ENCODE assay signal across 8 cellular contexts in genomic region chr3:24963762-24964625, GRCh38.
A peak's percentile ranks its signal among the peaks of the same experiment; 100 is the strongest.
DNase-seq lines count a peak whose midpoint lies in the region; ATAC-seq, FAIRE-seq and TF ChIP-seq lines count a peak whose summit lies in the region.

No MANE protein-coding gene starts in this region.

- H3K36me3 ChIP-seq in GM06990 (ENCODE audit: control insufficient read depth, insufficient read depth, low read length) = no peaks in the 10 kb centered on the region
- no peaks in the 10 kb centered on the region for H3K36me3 ChIP-seq in Karpas-422 (ENCODE audit: insufficient read depth, low read length)
- H3K36me3 ChIP-seq in bronchial epithelial cell (ENCODE audit: control insufficient read depth, insufficient read depth, low read length) = no peaks in the 10 kb centered on the region
- no peaks in the 10 kb centered on the region for H3K36me3 ChIP-seq in neural progenitor cell

- no peak overlapping the region for H2AFZ ChIP-seq in Karpas-422 (ENCODE audit: low read length)
- no peak overlapping the region for H2AFZ ChIP-seq in neural progenitor cell (replicated peaks)

- ATAC-seq in GM18909 (IDR thresholded peaks at IDR 0.05; ENCODE audit: poor library complexity, unreplicated experiment) (no peak), HG02798 (IDR thresholded peaks at IDR 0.05; ENCODE audit: poor library complexity, unreplicated experiment) (no peak)

- TF ChIP-seq CTCF in GM06990 (IDR thresholded peaks at IDR 0.05; ENCODE audit: insufficient read depth, low read length, poor library complexity, severe bottlenecking) = peak; percentile 52
- TF ChIP-seq CTCF in bronchial epithelial cell (IDR thresholded peaks at IDR 0.05; ENCODE audit: insufficient read depth, low read length, severe bottlenecking) = peak; percentile 40
- peak; percentile 75 for TF ChIP-seq CTCF in neural progenitor cell (IDR thresholded peaks at IDR 0.05)

- H3K4me1 ChIP-seq in Karpas-422 (ENCODE audit: low read length) = no peaks in the 10 kb centered on the region
- no peaks in the 10 kb centered on the region for H3K4me1 ChIP-seq in neural progenitor cell

- H3K27ac Mint-ChIP-seq in neural progenitor cell = no peak overlapping the region

- no peaks in the 10 kb centered on the region for H4K20me1 ChIP-seq in Karpas-422 (ENCODE audit: insufficient read depth, low read depth, low read length)
- H4K20me1 ChIP-seq in neural progenitor cell (ENCODE audit: low read depth) = no peaks in the 10 kb centered on the region

- no peak overlapping the region for H3K4me3 ChIP-seq in GM06990 (replicated peaks; ENCODE audit: low read depth, low read length)
- H3K4me3 ChIP-seq in Karpas-422 (ENCODE audit: low read length) = no peak overlapping the region
- no peak overlapping the region for H3K4me3 ChIP-seq in bronchial epithelial cell (ENCODE audit: low read depth, low read length)
- H3K4me3 ChIP-seq in neural progenitor cell = no peak overlapping the region

- H3K27me3 ChIP-seq in GM06990 (replicated peaks; ENCODE audit: control insufficient read depth, insufficient read depth, low read length) (no peaks in the 10 kb centered on the region), Karpas-422 (ENCODE audit: low read length) (no peaks in the 10 kb centered on the region), bronchial epithelial cell (ENCODE audit: control insufficient read depth, insufficient read depth, low read length) (no peaks in the 10 kb centered on the region), neural progenitor cell (no peaks in the 10 kb centered on the region)

- FAIRE-seq in bronchial epithelial cell (lab: Jason Lieb, UNC) (no peak), RCC 7860 (lab: Jason Lieb, UNC) (no peak)

- no peak overlapping the region for H3K9ac ChIP-seq in Karpas-422 (ENCODE audit: low read length)
- H3K9ac ChIP-seq in neural progenitor cell = no peak overlapping the region

- H3K4me3 Mint-ChIP-seq in neural progenitor cell = no peak overlapping the region

- peaks cover 6% of the 10 kb centered on the region for H3K9me3 Mint-ChIP-seq in neural progenitor cell

- H3F3A ChIP-seq in neural progenitor cell (ENCODE audit: low read depth) = no peaks in the 10 kb centered on the region

- no peak for DNase-seq in GM06990 (ENCODE audit: extremely low read depth, insufficient read length)
- peak; percentile 56 for DNase-seq in Karpas-422
- peak; percentile 32 for DNase-seq in bronchial epithelial cell (ENCODE audit: low read depth)
- peak; percentile 52 for DNase-seq in neural progenitor cell (ENCODE audit: low spot score)
- no peak for DNase-seq in T1000 (lab: John Stamatoyannopoulos, UW)
- DNase-seq in RCC 7860 (ENCODE audit: low spot score) = no peak

- no peak overlapping the region for H3K4me2 ChIP-seq in Karpas-422 (ENCODE audit: low read depth, low read length, poor library complexity, severe bottlenecking)
- no peak overlapping the region for H3K4me2 ChIP-seq in neural progenitor cell

- H3K79me2 ChIP-seq in Karpas-422 (ENCODE audit: low read length) (no peaks in the 10 kb centered on the region), neural progenitor cell (ENCODE audit: low read depth) (no peaks in the 10 kb centered on the region)

- no peaks in the 10 kb centered on the region for H3K4me1 Mint-ChIP-seq in neural progenitor cell

- H3K27ac ChIP-seq in Karpas-422 (ENCODE audit: low read length) = no peak overlapping the region
- no peak overlapping the region for H3K27ac ChIP-seq in neural progenitor cell

- no peaks in the 10 kb centered on the region for H3K9me3 ChIP-seq in Karpas-422 (ENCODE audit: low read length)
- no peaks in the 10 kb centered on the region for H3K9me3 ChIP-seq in neural progenitor cell (ENCODE audit: low read depth)

- H3K27me3 Mint-ChIP-seq in neural progenitor cell (ENCODE audit: insufficient read depth, low read depth) = no peaks in the 10 kb centered on the region

- H3K9me2 ChIP-seq in Karpas-422 (replicated peaks; ENCODE audit: insufficient read depth, low read length) = no peaks in the 10 kb centered on the region

- no peaks in the 10 kb centered on the region for H3K36me3 Mint-ChIP-seq in neural progenitor cell

Comparison
In these comparisons a context has a peak if more than half of its experiments do, and no peak if none do; other contexts are left out.
1. DNase-seq: peak in Karpas-422 (single experiment), bronchial epithelial cell (single experiment) and neural progenitor cell (single experiment); none in GM06990 (single experiment), T1000 (single experiment) and RCC 7860 (single experiment).
2. Peak in every context shown above with its lines, with median percentiles within 50 percentile points of each other: CTCF ChIP-seq.